ENCODE assay signal across 12 cellular contexts in the genomic region with DNA sequence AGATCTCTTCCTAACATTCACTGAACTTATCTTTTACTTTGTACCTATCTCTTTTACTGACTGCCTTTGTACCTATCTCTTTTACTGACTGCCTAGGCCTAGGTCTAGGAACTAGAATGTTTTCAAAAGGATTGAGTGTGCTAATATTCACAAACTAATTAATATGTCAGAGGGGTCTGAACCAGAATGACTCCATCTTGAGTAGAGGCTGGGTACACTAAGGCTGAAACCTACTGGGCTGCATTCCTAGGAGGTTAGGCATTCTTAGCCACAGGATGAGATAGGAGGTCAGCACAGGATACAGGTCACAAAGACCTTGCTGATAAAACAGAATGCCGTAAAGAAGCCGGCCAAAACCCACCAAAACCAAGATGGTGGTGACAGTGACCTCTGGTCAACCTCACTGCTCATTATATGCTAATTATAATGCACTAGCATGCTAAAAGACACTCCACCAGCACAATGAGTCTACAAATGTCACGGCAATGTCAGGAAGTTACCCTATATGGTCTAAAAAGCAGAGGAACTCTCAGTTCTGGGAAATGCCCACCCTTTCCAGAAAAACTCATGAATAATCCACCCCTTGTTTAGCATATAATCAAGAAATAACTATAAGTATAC. TPM values are rescaled to one million over a fixed set of nuclear protein-coding genes. Genes with fewer than 3 reads are reported as not detected.
DNase-seq lines count a peak whose midpoint lies in the region; ATAC-seq and TF ChIP-seq lines count a peak whose summit lies in the region.
"Had no signal": no experiment of that assay in that cellular context is flagged by ENCODE, and none has a peak within 500 bp of the region (broad histone marks: within the 10 kb centered on the region; RNA-seq: fewer than 3 reads in every experiment).

No MANE protein-coding gene starts in this region.

- POLR2A ChIA-PET in activated CD8-positive, alpha-beta T cell treated with anti-CD3 and anti-CD28 coated beads for 36 hours (lab: Charles Lee), result no interaction called here
- POLR2A ChIA-PET in activated CD8-positive, alpha-beta T cell treated with anti-CD3 and anti-CD28 coated beads, Interleukin-2, amount 10 ng/mL, durations not matched to agents 7 days and 5 days (lab: Charles Lee), result no interaction called here

- H3K36me3 ChIP-seq in endodermal cell (ENCODE audit: control insufficient read depth, insufficient read depth, low read length), result peaks cover 68% of the 10 kb centered on the region
- H3K36me3 ChIP-seq in psoas muscle (ENCODE audit: insufficient read depth in 1 of 2, low read depth in 1 of 2), result no peaks in the 10 kb centered on the region

- no peaks in the 10 kb centered on the region for H3K36me3 Mint-ChIP-seq in activated CD8-positive, alpha-beta T cell treated with anti-CD3 and anti-CD28 coated beads for 36 hours (ENCODE audit: low read depth)
- H3K36me3 Mint-ChIP-seq in activated CD8-positive, alpha-beta T cell treated with anti-CD3 and anti-CD28 coated beads, Interleukin-2, amount 10 ng/mL, durations not matched to agents 7 days and 5 days (ENCODE audit: low read depth), result no peaks in the 10 kb centered on the region
- H3K36me3 Mint-ChIP-seq in endodermal cell (ENCODE audit: low read depth), result peaks cover 18% of the 10 kb centered on the region

- peak; percentile 19 for DNase-seq in activated CD8-positive, alpha-beta T cell treated with anti-CD3 and anti-CD28 coated beads for 36 hours
- no peak for DNase-seq in activated CD8-positive, alpha-beta T cell treated with anti-CD3 and anti-CD28 coated beads, Interleukin-2, amount 10 ng/mL, durations not matched to agents 7 days and 5 days
- DNase-seq in NCI-H226, result peak; percentile 39
- peak; percentile 61 for DNase-seq in endodermal cell
- no peak for DNase-seq in psoas muscle
- DNase-seq: activated CD4-positive, CD25-positive, alpha-beta regulatory T cell; activated effector memory CD4-positive, alpha-beta T cell treated with Interleukin-2 at 50 U/mL for 16 hours; kidney; retina had no signal

- TF ChIP-seq CTCF in activated CD8-positive, alpha-beta T cell treated with anti-CD3 and anti-CD28 coated beads for 36 hours (IDR thresholded peaks at IDR 0.05), result no peak
- no peak for TF ChIP-seq CTCF in endodermal cell (conservative IDR thresholded peaks at IDR 0.05)
- no peak for TF ChIP-seq CTCF in psoas muscle (IDR thresholded peaks at IDR 0.05)

- H3K27me3 ChIP-seq in endodermal cell (ENCODE audit: control insufficient read depth, insufficient read depth, low read length, poor library complexity, severe bottlenecking), result no peaks in the 10 kb centered on the region
- H3K27me3 ChIP-seq in psoas muscle (ENCODE audit: insufficient read depth in 3 of 3, low read length in 2 of 3), result no peaks in the 10 kb centered on the region

- H3K4me1 ChIP-seq in endodermal cell (ENCODE audit: control insufficient read depth, insufficient read depth, low read length) (peaks cover 8% of the 10 kb centered on the region), psoas muscle (peaks cover 33% of the 10 kb centered on the region)

- H3K4me3 ChIP-seq in endodermal cell (ENCODE audit: low read length) (no peak overlapping the region), psoas muscle (no peak overlapping the region)

- no peak overlapping the region for H3K27ac ChIP-seq in endodermal cell (ENCODE audit: low read depth, low read length)
- H3K27ac ChIP-seq in psoas muscle, result peak overlapping the region; percentile 94

- 77 to 87% methylated on average over 3 of the region's 3 CpGs for WGBS in endodermal cell (ENCODE audit: insufficient coverage in 1 of 2, insufficient read length in 1 of 2), 2 experiments
- WGBS in psoas muscle, 3 donors, result 78 to 84% (median 81%) methylated on average over 3 of the region's 3 CpGs

- H3K4me1 Mint-ChIP-seq in activated CD8-positive, alpha-beta T cell treated with anti-CD3 and anti-CD28 coated beads for 36 hours (ENCODE audit: low read depth), result peaks cover 15% of the 10 kb centered on the region
- peaks cover 22% of the 10 kb centered on the region for H3K4me1 Mint-ChIP-seq in activated CD8-positive, alpha-beta T cell treated with anti-CD3 and anti-CD28 coated beads, Interleukin-2, amount 10 ng/mL, durations not matched to agents 7 days and 5 days (ENCODE audit: low read depth)
- H3K4me1 Mint-ChIP-seq in endodermal cell, result peaks cover 56% of the 10 kb centered on the region

- CTCF ChIA-PET in activated CD8-positive, alpha-beta T cell treated with anti-CD3 and anti-CD28 coated beads for 36 hours (lab: Charles Lee), result no interaction called here
- CTCF ChIA-PET in activated CD8-positive, alpha-beta T cell treated with anti-CD3 and anti-CD28 coated beads, Interleukin-2, amount 10 ng/mL, durations not matched to agents 7 days and 5 days (lab: Charles Lee), result interaction anchor here (1.2 to 1.8 kb wide), 2 partner anchors 53 to 64 kb away, joined by 3 to 6 read pairs; no protein-coding TSS in a partner anchor

- no peak overlapping the region for H3K9ac ChIP-seq in endodermal cell (ENCODE audit: extremely low read depth, low read length, poor library complexity, severe bottlenecking)

- no peak overlapping the region for H3K4me3 Mint-ChIP-seq in activated CD8-positive, alpha-beta T cell treated with anti-CD3 and anti-CD28 coated beads for 36 hours
- no peak overlapping the region for H3K4me3 Mint-ChIP-seq in activated CD8-positive, alpha-beta T cell treated with anti-CD3 and anti-CD28 coated beads, Interleukin-2, amount 10 ng/mL, durations not matched to agents 7 days and 5 days
- no peak overlapping the region for H3K4me3 Mint-ChIP-seq in endodermal cell

- H3K27ac Mint-ChIP-seq in activated CD8-positive, alpha-beta T cell treated with anti-CD3 and anti-CD28 coated beads for 36 hours, result no peak overlapping the region
- no peak overlapping the region for H3K27ac Mint-ChIP-seq in activated CD8-positive, alpha-beta T cell treated with anti-CD3 and anti-CD28 coated beads, Interleukin-2, amount 10 ng/mL, durations not matched to agents 7 days and 5 days
- H3K27ac Mint-ChIP-seq in endodermal cell, result peak overlapping the region; percentile 65

- intact Hi-C loops in activated CD8-positive, alpha-beta T cell treated with anti-CD3 and anti-CD28 coated beads for 36 hours (cut with micrococcal nuclease), result no loop called here
- intact Hi-C loops in psoas muscle (cut with DNase I), result no loop called here

- no peaks in the 10 kb centered on the region for H3K9me3 Mint-ChIP-seq in activated CD8-positive, alpha-beta T cell treated with anti-CD3 and anti-CD28 coated beads for 36 hours
- no peaks in the 10 kb centered on the region for H3K9me3 Mint-ChIP-seq in activated CD8-positive, alpha-beta T cell treated with anti-CD3 and anti-CD28 coated beads, Interleukin-2, amount 10 ng/mL, durations not matched to agents 7 days and 5 days (ENCODE audit: insufficient read depth)
- no peaks in the 10 kb centered on the region for H3K9me3 Mint-ChIP-seq in endodermal cell

- peak; percentile 43 for ATAC-seq in activated CD8-positive, alpha-beta T cell treated with anti-CD3 and anti-CD28 coated beads for 36 hours
- ATAC-seq in activated CD8-positive, alpha-beta T cell treated with anti-CD3 and anti-CD28 coated beads, Interleukin-2, amount 10 ng/mL, durations not matched to agents 7 days and 5 days, result no peak
- no peak for ATAC-seq in psoas muscle
- no peak for ATAC-seq in GM18909 (IDR thresholded peaks at IDR 0.05; ENCODE audit: poor library complexity, unreplicated experiment)
- ATAC-seq in HG03571 (IDR thresholded peaks at IDR 0.05; ENCODE audit: unreplicated experiment), result no peak
- ATAC-seq in HG03342 (IDR thresholded peaks at IDR 0.05; ENCODE audit: unreplicated experiment), result no peak

- H3K27me3 Mint-ChIP-seq in activated CD8-positive, alpha-beta T cell treated with anti-CD3 and anti-CD28 coated beads for 36 hours, result peaks cover 36% of the 10 kb centered on the region
- peaks cover 40% of the 10 kb centered on the region for H3K27me3 Mint-ChIP-seq in activated CD8-positive, alpha-beta T cell treated with anti-CD3 and anti-CD28 coated beads, Interleukin-2, amount 10 ng/mL, durations not matched to agents 7 days and 5 days (ENCODE audit: low read depth)
- peaks cover 10% of the 10 kb centered on the region for H3K27me3 Mint-ChIP-seq in endodermal cell (ENCODE audit: insufficient read depth)

- H3K9me3 ChIP-seq in endodermal cell (ENCODE audit: control insufficient read depth, low read length) (no peaks in the 10 kb centered on the region), psoas muscle (no peaks in the 10 kb centered on the region)

RNA-seq across cellular contexts. Expression of a gene that starts 2.5 kb away (rescaled TPM):
- total RNA-seq in activated CD8-positive, alpha-beta T cell treated with anti-CD3 and anti-CD28 coated beads for 36 hours, result 1 to 10 TPM in 1 of 2 experiments, under 1 TPM in 1; 0.50 to 1.1 TPM
- total RNA-seq in activated CD8-positive, alpha-beta T cell treated with anti-CD3 and anti-CD28 coated beads, Interleukin-2, amount 10 ng/mL, durations not matched to agents 7 days and 5 days, result under 1 TPM; 0.21 to 0.32 TPM
- total RNA-seq in endodermal cell, result 100 to 1,000 TPM; 432 to 444 TPM
- polyA plus RNA-seq in endodermal cell (2013, experiment 1 of 2), result 116 TPM
- polyA plus RNA-seq in endodermal cell (2013, experiment 2 of 2), result 147 TPM
- total RNA-seq in psoas muscle, result 10 to 100 TPM; 44.0 to 86.0 (median 62.8) TPM
- polyA plus RNA-seq in psoas muscle, result 10 to 100 TPM; 19.0 to 53.2 (median 21.4) TPM

RNA-seq across cellular contexts. Expression of a gene that starts 45.8 kb away (rescaled TPM):
- total RNA-seq in activated CD8-positive, alpha-beta T cell treated with anti-CD3 and anti-CD28 coated beads for 36 hours, result not detected
- not detected for total RNA-seq in activated CD8-positive, alpha-beta T cell treated with anti-CD3 and anti-CD28 coated beads, Interleukin-2, amount 10 ng/mL, durations not matched to agents 7 days and 5 days
- total RNA-seq in endodermal cell (1 to 10 TPM in 1 of 2 donors, under 1 TPM in 1; 0.70 to 2.0 TPM), psoas muscle (under 1 TPM in 1 of 4 donors, not detected in 3; 0.22 TPM)
- 0.36 TPM for polyA plus RNA-seq in endodermal cell (2013, experiment 1 of 2)
- 0.33 TPM for polyA plus RNA-seq in endodermal cell (2013, experiment 2 of 2)
- polyA plus RNA-seq in psoas muscle, result under 1 TPM in 2 of 3 donors, not detected in 1; 0.22 to 0.53 TPM

Comparison
In these comparisons a context has a peak if more than half of its experiments do, and no peak if none do; other contexts are left out.
1. DNase-seq: peak in activated CD8-positive, alpha-beta T cell treated with anti-CD3 and anti-CD28 coated beads for 36 hours (single experiment), NCI-H226 (single experiment) and endodermal cell (single experiment); none in activated CD8-positive, alpha-beta T cell treated with anti-CD3 and anti-CD28 coated beads, Interleukin-2, amount 10 ng/mL, durations not matched to agents 7 days and 5 days (single experiment) and psoas muscle (0 of 2).
2. RNA of a gene that starts 2.5 kb away (total RNA-seq): 432 to 444 TPM in endodermal cell and 44.0 to 86.0 TPM in psoas muscle; 0.50 to 1.1 TPM in activated CD8-positive, alpha-beta T cell treated with anti-CD3 and anti-CD28 coated beads for 36 hours and 0.21 to 0.32 TPM in activated CD8-positive, alpha-beta T cell treated with anti-CD3 and anti-CD28 coated beads, Interleukin-2, amount 10 ng/mL, durations not matched to agents 7 days and 5 days; every median in the first group is over 10 times any median in the second.